ENCODE assay signal across 25 cellular contexts in genomic region chr19:29743681-29744080, GRCh38.
"Had no signal": no experiment of that assay in that cellular context is flagged by ENCODE, and none has a peak within 500 bp of the region (broad histone marks: within the 10 kb centered on the region; RNA-seq: fewer than 3 reads in every experiment).

No MANE protein-coding gene starts in this region.

- H3K27ac ChIP-seq: stomach, suprapubic skin, testis, thoracic aorta, thyroid gland, tibial artery, tibial nerve, transverse colon, upper lobe of left lung, uterus, vagina had no signal

- H3K9me3 ChIP-seq: stomach, suprapubic skin, testis, thoracic aorta, thyroid gland, tibial artery, tibial nerve, transverse colon, upper lobe of left lung, uterus, vagina had no signal

- H3K27me3 ChIP-seq: suprapubic skin, testis, thyroid gland, tibial nerve, transverse colon, upper lobe of left lung, uterus, vagina had no signal

- DNase-seq: stimulated activated CD4-positive, alpha-beta T cell treated with anti-CD3 and anti-CD28 coated beads, Interleukin-2, amount 100 ng/mL, for 48 hours; stimulated activated CD4-positive, alpha-beta T cell treated with anti-CD3 and anti-CD28 coated beads, Interleukin-4, amount 100 ng/mL, for 1 hour; stimulated activated CD4-positive, alpha-beta T cell treated with anti-CD3 and anti-CD28 coated beads, Interleukin-4, amount 100 ng/mL, for 24 hours; stimulated activated CD4-positive, alpha-beta T cell treated with anti-CD3 and anti-CD28 coated beads, Interleukin-4, amount 100 ng/mL, for 4 hours; stimulated activated CD8-positive, alpha-beta memory T cell treated with anti-CD3 and anti-CD28 coated beads, Interleukin-4, amount 100 ng/mL, for 48 hours; stimulated activated naive B cell treated with anti-CD40 and anti-IgM and Interleukin-4, amounts not matched to agents 10 μg/mL and 1 μg/mL and 100 μg/mL, for 72 hours; stimulated activated naive CD4-positive, alpha-beta T cell; stimulated activated naive CD4-positive, alpha-beta T cell treated with Interleukin-2 at 50 U/mL for 16 hours; stimulated activated naive CD8-positive, alpha-beta T cell treated with anti-CD3 and anti-CD28 coated beads, Interleukin-15, amount 100 ng/mL, for 72 hours; stimulated activated naive CD8-positive, alpha-beta T cell treated with anti-CD3 and anti-CD28 coated beads, Interleukin-15, Interleukin-2, amounts not matched to agents 100 U/mL and 50 U/mL, for 24 hours; stomach; substantia nigra; testis; thyroid gland; tibial artery; transverse colon; trophoblast cell; upper lobe of left lung; uterus had no signal

- H3K4me3 ChIP-seq: stomach, suprapubic skin, testis, thoracic aorta, thyroid gland, tibial artery, tibial nerve, transverse colon, upper lobe of left lung, uterus, vagina had no signal

- H3K4me1 ChIP-seq: stomach, suprapubic skin, testis, thyroid gland, tibial artery, tibial nerve, transverse colon, upper lobe of left lung, uterus, vagina had no signal

- H3K36me3 ChIP-seq: stomach, suprapubic skin, thoracic aorta, thyroid gland, tibial artery, tibial nerve, transverse colon, upper lobe of left lung, uterus, vagina had no signal

- ATAC-seq: stimulated activated effector memory CD8-positive, alpha-beta T cell treated with anti-CD3 and anti-CD28 coated beads, Interleukin-12 subunit alpha, Interleukin-12 subunit beta, amount 100 ng/mL, for 72 hours; stimulated activated memory B cell treated with anti-CD40 and anti-IgM and Interleukin-4, amounts not matched to agents 10 μg/mL and 1 μg/mL and 100 μg/mL, for 72 hours; stimulated activated naive B cell treated with anti-CD40 and anti-IgM and Interleukin-4, amounts not matched to agents 10 μg/mL and 1 μg/mL and 100 μg/mL, for 72 hours; stimulated activated naive CD8-positive, alpha-beta T cell treated with anti-CD3 and anti-CD28 coated beads, Interleukin-15, amount 100 ng/mL, for 72 hours; stimulated activated naive CD8-positive, alpha-beta T cell treated with anti-CD3 and anti-CD28 coated beads, Interleukin-15, Interleukin-2, amounts not matched to agents 100 U/mL and 50 U/mL, for 24 hours had no signal
